ENCODE assay signal across 10 cellular contexts in the genomic region with DNA sequence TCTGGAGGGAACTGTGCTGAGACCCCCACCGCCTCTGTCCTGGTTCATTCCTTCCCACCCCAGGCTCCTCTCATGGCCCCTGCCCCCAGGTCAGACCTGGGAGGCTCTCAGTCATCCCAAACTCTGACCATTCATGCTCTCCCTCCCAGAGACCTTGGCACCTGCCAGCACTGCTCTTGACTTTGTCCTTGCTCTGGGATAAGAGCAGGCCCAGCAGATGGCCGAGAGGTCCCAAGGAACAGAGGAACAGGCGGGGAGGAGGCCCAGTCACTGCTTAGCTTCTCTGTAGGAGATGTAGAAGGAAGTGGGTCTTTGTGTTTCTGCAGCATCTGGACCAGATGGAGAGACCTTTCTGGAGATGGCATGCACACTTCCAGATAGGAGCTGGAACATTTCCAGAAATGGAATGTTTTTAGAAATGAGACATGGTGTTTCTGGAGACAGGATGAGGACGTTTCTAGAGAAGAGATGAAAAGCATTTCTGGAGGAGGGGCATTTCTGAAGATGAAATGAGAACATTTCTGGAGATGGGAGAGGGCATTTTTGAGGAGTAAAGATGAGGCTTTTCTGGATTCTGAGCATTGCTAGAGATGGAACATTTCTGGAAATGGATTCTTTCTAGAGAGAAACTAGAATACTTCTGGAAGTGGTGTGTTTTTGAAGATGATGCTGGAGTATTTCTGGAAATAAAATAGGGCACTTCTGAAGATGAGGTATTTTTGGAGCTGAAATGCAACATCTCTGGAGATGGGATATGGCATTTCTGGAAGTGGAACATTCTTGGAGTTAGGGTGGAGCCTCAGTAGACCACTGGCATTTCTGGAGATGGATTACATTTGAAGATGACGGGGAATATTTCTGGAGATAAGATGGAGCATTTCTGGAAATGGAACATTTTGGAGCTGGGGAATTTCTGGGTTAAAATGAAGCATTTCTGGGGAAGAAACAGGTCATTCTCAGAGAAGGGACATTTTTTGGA. TPM values are rescaled to one million over a fixed set of nuclear protein-coding genes. Genes with fewer than 3 reads are reported as not detected.
DNase-seq lines count a peak whose midpoint lies in the region; ATAC-seq and TF ChIP-seq lines count a peak whose summit lies in the region.
"Had no signal": no experiment of that assay in that cellular context is flagged by ENCODE, and none has a peak within 500 bp of the region (broad histone marks: within the 10 kb centered on the region; RNA-seq: fewer than 3 reads in every experiment).

No MANE protein-coding gene starts in this region.

- no peaks in the 10 kb centered on the region for H3F3A ChIP-seq in Loucy (ENCODE audit: low read depth)

- H3K4me1 Mint-ChIP-seq in progenitor cell of endocrine pancreas (ENCODE audit: low read depth), result peaks cover 39% of the 10 kb centered on the region

- peaks cover 5% of the 10 kb centered on the region for H3K4me1 ChIP-seq in Loucy (ENCODE audit: insufficient read depth, low read length, poor library complexity, severe bottlenecking)

- no peak overlapping the region for H2AFZ ChIP-seq in Loucy (ENCODE audit: low read length)

- H3K9me3 ChIP-seq in Loucy (ENCODE audit: insufficient read depth, low read depth, low read length), result no peaks in the 10 kb centered on the region

- no peaks in the 10 kb centered on the region for H3K27me3 ChIP-seq in Loucy (ENCODE audit: insufficient read depth, low read length, poor library complexity, severe bottlenecking)

- TF ChIP-seq CTCF in Loucy (conservative IDR thresholded peaks at IDR 0.05; ENCODE audit: low read length) (no peak), progenitor cell of endocrine pancreas (IDR thresholded peaks at IDR 0.05; ENCODE audit: unreplicated experiment) (no peak)

- H3K4me3 ChIP-seq in Loucy (ENCODE audit: low read length, poor library complexity, severe bottlenecking), result no peak overlapping the region

- H3K36me3 ChIP-seq in Loucy (ENCODE audit: insufficient read depth, low read length), result peaks cover 19% of the 10 kb centered on the region; the same call in 1 of the 2 replicates

- peaks cover 1% of the 10 kb centered on the region for H3K36me3 Mint-ChIP-seq in progenitor cell of endocrine pancreas (ENCODE audit: insufficient read depth)

- no peak overlapping the region for H3K4me2 ChIP-seq in Loucy (ENCODE audit: low read depth, low read length, poor library complexity, severe bottlenecking)

- H3K9me2 ChIP-seq in Loucy (replicated peaks; ENCODE audit: low read depth, low read length), result no peaks in the 10 kb centered on the region

- ATAC-seq in GM21381 (IDR thresholded peaks at IDR 0.05; ENCODE audit: unreplicated experiment), result no peak

- H3K79me2 ChIP-seq in Loucy (ENCODE audit: insufficient read depth, low read length), result peaks cover 93% of the 10 kb centered on the region

- peak; percentile 51 for DNase-seq in NCI-H2171 treated with DMSO at 0.1 percent for 48 hours (lab: John Stamatoyannopoulos, UW)
- no peak for DNase-seq in NCI-H2171 (lab: John Stamatoyannopoulos, UW)
- peak; percentile 13 for DNase-seq in dermis blood vessel endothelial cell
- no peak for DNase-seq in progenitor cell of endocrine pancreas (ENCODE audit: low spot score, unreplicated experiment)
- DNase-seq in DMS153 treated with DMSO at 0.1 percent for 48 hours (lab: John Stamatoyannopoulos, UW; ENCODE audit: unreplicated experiment), result no peak
- DNase-seq in putamen (ENCODE audit: low spot score), result no peak
- DNase-seq: endodermal cell, NCI-H345 had no signal

- no peaks in the 10 kb centered on the region for H3K9me3 Mint-ChIP-seq in progenitor cell of endocrine pancreas (ENCODE audit: low read depth)
- H3K9me3 Mint-ChIP-seq: endodermal cell had no signal

- H4K20me1 ChIP-seq in Loucy (ENCODE audit: insufficient read depth, low read length, poor library complexity, severe bottlenecking), result peaks cover 70% of the 10 kb centered on the region

- H3K27me3 Mint-ChIP-seq in progenitor cell of endocrine pancreas, result no peaks in the 10 kb centered on the region

- H3K4me3 Mint-ChIP-seq in progenitor cell of endocrine pancreas (ENCODE audit: low read depth), result no peak overlapping the region
- H3K4me3 Mint-ChIP-seq: endodermal cell had no signal

- peak overlapping the region; percentile 15 for H3K9ac ChIP-seq in Loucy (ENCODE audit: low read depth, low read length, poor library complexity, severe bottlenecking)

- H3K27ac Mint-ChIP-seq in progenitor cell of endocrine pancreas, result peak overlapping the region; percentile 0
- H3K27ac Mint-ChIP-seq: endodermal cell had no signal

RNA-seq across cellular contexts. Expression of a gene that starts 55.2 kb away (rescaled TPM):
- 10.4 and 17.9 TPM in 2 replicates for total RNA-seq in dermis blood vessel endothelial cell
- 69.0 and 75.0 TPM in 2 replicates for total RNA-seq in progenitor cell of endocrine pancreas

Comparison
In these comparisons a context has a peak if more than half of its experiments do, and no peak if none do; other contexts are left out.
1. DNase-seq: peak in NCI-H2171 treated with DMSO at 0.1 percent for 48 hours (single experiment) and dermis blood vessel endothelial cell (single experiment); none in NCI-H2171 (single experiment), progenitor cell of endocrine pancreas (single experiment), DMS153 treated with DMSO at 0.1 percent for 48 hours (single experiment) and putamen (single experiment).